ENCODE assay signal across 14 cellular contexts in the genomic region with DNA sequence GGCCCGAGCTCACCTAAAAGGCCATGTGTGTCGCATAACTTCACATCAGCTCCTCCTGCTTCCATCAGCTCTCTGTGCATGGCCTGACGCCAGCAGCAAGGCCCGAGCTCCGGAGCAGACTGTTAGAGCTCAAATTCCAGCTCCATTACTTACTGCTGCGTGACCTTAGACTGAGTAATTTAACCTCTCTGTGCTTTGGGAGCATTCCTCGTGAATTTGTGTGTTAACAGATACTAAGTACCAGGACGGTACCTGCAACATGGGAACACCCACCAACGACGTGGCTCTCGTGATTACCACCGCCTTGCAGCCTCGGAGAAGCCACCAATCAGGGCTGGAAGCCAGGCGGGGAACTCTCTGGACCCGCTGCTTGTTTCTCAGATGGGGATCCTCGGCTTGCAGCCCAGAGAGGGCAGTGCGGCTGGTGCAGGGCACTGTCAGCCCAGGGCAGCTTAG. TPM values are rescaled to one million over a fixed set of nuclear protein-coding genes. Genes with fewer than 3 reads are reported as not detected.
DNase-seq lines count a peak whose midpoint lies in the region; ATAC-seq and TF ChIP-seq lines count a peak whose summit lies in the region.
"Had no signal": no experiment of that assay in that cellular context is flagged by ENCODE, and none has a peak within 500 bp of the region (broad histone marks: within the 10 kb centered on the region; RNA-seq: fewer than 3 reads in every experiment).

No MANE protein-coding gene starts in this region.

- H3K36me3 Mint-ChIP-seq in stimulated activated effector memory CD8-positive, alpha-beta T cell treated with anti-CD3 and anti-CD28 coated beads, Interleukin-12 subunit alpha, Interleukin-12 subunit beta, amount 100 ng/mL, for 72 hours: peaks cover 86% of the 10 kb centered on the region

- H3K27me3 ChIP-seq in heart left ventricle: no peaks in the 10 kb centered on the region

- DNase-seq in HCEC 1CT: peak; percentile 86
- peak; percentile 43 for DNase-seq in amniotic stem cell (lab: John Stamatoyannopoulos, UW)
- peak in 2 of 5 donors; percentile 55 to 56 for DNase-seq in heart left ventricle
- peak; percentile 67 for DNase-seq in smooth muscle cell of the brain vasculature (ENCODE audit: low read depth, low spot score)
- DNase-seq in stimulated activated effector memory CD8-positive, alpha-beta T cell treated with anti-CD3 and anti-CD28 coated beads, Interleukin-12 subunit alpha, Interleukin-12 subunit beta, amount 100 ng/mL, for 72 hours (ENCODE audit: low spot score in 2 of 2): no peak
- DNase-seq in ureter (ENCODE audit: low spot score): no peak
- DNase-seq: NCI-H1092 treated with DMSO at 0.1 percent for 48 hours, NCI-H510A, SIG-M5 had no signal

- H3K27ac Mint-ChIP-seq in stimulated activated effector memory CD8-positive, alpha-beta T cell treated with anti-CD3 and anti-CD28 coated beads, Interleukin-12 subunit alpha, Interleukin-12 subunit beta, amount 100 ng/mL, for 72 hours: no peak overlapping the region

- intact Hi-C loops in heart left ventricle (cut with DNase I): loop anchor here in 2 of 10 donors (2.0 to 5.0 kb wide), 2 partner anchors 39 to 56 kb away; no protein-coding TSS in a partner anchor

- peaks cover 0 to 28% (median 16%) of the 10 kb centered on the region in 12 donors for H3K4me1 ChIP-seq in heart left ventricle

- ATAC-seq in heart left ventricle (peak; percentile 51 to 73 (median 58)), GM18907 (IDR thresholded peaks at IDR 0.05; ENCODE audit: unreplicated experiment) (no peak), GM19023 (IDR thresholded peaks at IDR 0.05; ENCODE audit: unreplicated experiment) (no peak)
- ATAC-seq in stimulated activated effector memory CD8-positive, alpha-beta T cell treated with anti-CD3 and anti-CD28 coated beads, Interleukin-12 subunit alpha, Interleukin-12 subunit beta, amount 100 ng/mL, for 72 hours: no peak
- ATAC-seq: activated CD4-positive, CD25-positive, alpha-beta regulatory T cell treated with anti-CD3 and anti-CD28 coated beads, Interleukin-2, amount 50 U/mL, for 24 hours had no signal

- peaks cover 30% of the 10 kb centered on the region for H3K4me1 Mint-ChIP-seq in stimulated activated effector memory CD8-positive, alpha-beta T cell treated with anti-CD3 and anti-CD28 coated beads, Interleukin-12 subunit alpha, Interleukin-12 subunit beta, amount 100 ng/mL, for 72 hours

- no peak for TF ChIP-seq POLR2A in heart left ventricle (IDR thresholded peaks at IDR 0.05)

- no peaks in the 10 kb centered on the region for H3K9me3 Mint-ChIP-seq in stimulated activated effector memory CD8-positive, alpha-beta T cell treated with anti-CD3 and anti-CD28 coated beads, Interleukin-12 subunit alpha, Interleukin-12 subunit beta, amount 100 ng/mL, for 72 hours
- H3K9me3 Mint-ChIP-seq: activated T-helper 1 cell treated with anti-CD3 and anti-CD28 coated beads, Interleukin-12 subunit alpha, Interleukin-12 subunit beta, Interleukin-2, Interleukin-4 antibody, amounts not matched to agents 30 ng/mL and 10 ng/mL and 1 ng/mL, durations not matched to agents 14 hours and 24 hours and 36 hours had no signal

- 54 to 70% (median 59%) methylated on average over 10 to 17 of the region's 17 CpGs for WGBS in heart left ventricle, 4 donors

- peak overlapping the region in 10 of 12 donors; percentile 26 to 69 (median 50) for H3K27ac ChIP-seq in heart left ventricle
- H3K27ac ChIP-seq: coronary artery had no signal

- no peaks in the 10 kb centered on the region for H3K9me3 ChIP-seq in heart left ventricle

- TF ChIP-seq CTCF in heart left ventricle (IDR thresholded peaks at IDR 0.05): no peak

- no peak overlapping the region for H3K4me3 ChIP-seq in heart left ventricle
- H3K4me3 ChIP-seq: coronary artery had no signal

- peaks cover 0 to 95% (median 58%) of the 10 kb centered on the region in 9 donors for H3K36me3 ChIP-seq in heart left ventricle

- H3K4me3 Mint-ChIP-seq in stimulated activated effector memory CD8-positive, alpha-beta T cell treated with anti-CD3 and anti-CD28 coated beads, Interleukin-12 subunit alpha, Interleukin-12 subunit beta, amount 100 ng/mL, for 72 hours: no peak overlapping the region
- H3K4me3 Mint-ChIP-seq: activated T-helper 1 cell treated with anti-CD3 and anti-CD28 coated beads, Interleukin-12 subunit alpha, Interleukin-12 subunit beta, Interleukin-2, Interleukin-4 antibody, amounts not matched to agents 30 ng/mL and 10 ng/mL and 1 ng/mL, durations not matched to agents 14 hours and 24 hours and 36 hours had no signal

RNA-seq across cellular contexts. Expression of a gene that starts 12.9 kb away (rescaled TPM):
- total RNA-seq in heart left ventricle (10 to 100 TPM; 35.0 to 54.7 (median 43.4) TPM), ureter (56.1 TPM)
- 10 to 100 TPM; 22.1 to 47.4 TPM for polyA plus RNA-seq in heart left ventricle

RNA-seq across cellular contexts. Expression of a gene that starts 28.2 kb away (rescaled TPM):
- total RNA-seq in heart left ventricle: 10 to 100 TPM; 27.4 to 63.3 (median 40.5) TPM
- polyA plus RNA-seq in heart left ventricle: 10 to 100 TPM; 11.4 to 19.0 TPM
- 41.5 TPM for total RNA-seq in ureter

RNA-seq across cellular contexts. Expression of a gene that starts 49.9 kb away (rescaled TPM):
- total RNA-seq in heart left ventricle: 1 to 10 TPM; 1.2 to 4.6 (median 2.3) TPM
- 1 to 10 TPM; 1.1 to 2.8 TPM for polyA plus RNA-seq in heart left ventricle
- total RNA-seq in ureter: 121 TPM

Comparison
In these comparisons a context has a peak if more than half of its experiments do, and no peak if none do; other contexts are left out.
1. DNase-seq: peak in HCEC 1CT (single experiment), amniotic stem cell (single experiment) and smooth muscle cell of the brain vasculature (single experiment); none in stimulated activated effector memory CD8-positive, alpha-beta T cell treated with anti-CD3 and anti-CD28 coated beads, Interleukin-12 subunit alpha, Interleukin-12 subunit beta, amount 100 ng/mL, for 72 hours (0 of 2) and ureter (single experiment).
2. ATAC-seq: peak in heart left ventricle (4 of 4); none in stimulated activated effector memory CD8-positive, alpha-beta T cell treated with anti-CD3 and anti-CD28 coated beads, Interleukin-12 subunit alpha, Interleukin-12 subunit beta, amount 100 ng/mL, for 72 hours (single experiment), GM18907 (single experiment) and GM19023 (single experiment).
3. RNA of a gene that starts 49.9 kb away (total RNA-seq): 121 TPM in ureter (single experiment); 1.2 to 4.6 TPM in heart left ventricle; every median in the first group is over 10 times any median in the second.